12 cellular contexts compared by ENCODE assay signal in genomic region chr2:28407976-28408690, GRCh38. TPM values are rescaled to one million over a fixed set of nuclear protein-coding genes. Genes with fewer than 3 reads are reported as not detected.
DNase-seq lines count a peak whose midpoint lies in the region; ATAC-seq and TF ChIP-seq lines count a peak whose summit lies in the region.
"Had no signal": no experiment of that assay in that cellular context is flagged by ENCODE, and none has a peak within 500 bp of the region (broad histone marks: within the 10 kb centered on the region; RNA-seq: fewer than 3 reads in every experiment).

No MANE protein-coding gene starts in this region.

- intact Hi-C loops in left ventricle myocardium inferior (cut with micrococcal nuclease) (no loop called here), heart left ventricle (cut with DNase I) (loop anchor here in 2 of 10 donors (5.0 to 10.0 kb wide), 3 partner anchors 453 to 706 kb away; partner anchors contain the start of genes BABAM2 (in 1 of the 2) and RBKS (in 1 of the 2)), adrenal gland (cut with DNase I) (loop anchor here (10.0 kb wide), 2 partner anchors 513 to 703 kb away; partner anchors contain the start of genes BABAM2 (in 1 of the 2) and RBKS (in 1 of the 2)), uterus (cut with DNase I; ENCODE audit: low total_unique reads) (no loop called here)

- no peak for TF ChIP-seq CTCF in left ventricle myocardium inferior (IDR thresholded peaks at IDR 0.05; ENCODE audit: borderline replicate concordance)
- TF ChIP-seq CTCF in heart left ventricle (IDR thresholded peaks at IDR 0.05), result no peak
- no peak for TF ChIP-seq CTCF in adrenal gland (IDR thresholded peaks at IDR 0.05)
- no peak for TF ChIP-seq CTCF in uterus (IDR thresholded peaks at IDR 0.05)
- no peak for TF ChIP-seq CTCF in GM13977 (IDR thresholded peaks at IDR 0.05; ENCODE audit: extremely low read depth, insufficient read depth, missing control alignments)

- H3K27ac ChIP-seq in left ventricle myocardium inferior (replicated peaks) (peak overlapping the region; percentile 62), heart left ventricle (peak overlapping the region in 4 of 12 donors; percentile 18 to 87 (median 46)), adrenal gland (peak overlapping the region in 3 of 5 donors; percentile 58 to 100 (median 84)), mucosa of rectum (ENCODE audit: low read depth in 2 of 2, low read length in 2 of 2) (peak overlapping the region; percentile 0 to 20), uterus (peak overlapping the region; percentile 50 to 65)

- H3K4me3 ChIP-seq in left ventricle myocardium inferior (no peak overlapping the region), heart left ventricle (no peak overlapping the region), adrenal gland (no peak overlapping the region), mucosa of rectum (ENCODE audit: low read length in 2 of 2) (no peak overlapping the region), uterus (no peak overlapping the region)
- H3K4me3 ChIP-seq: colonic mucosa had no signal

- peaks cover 67% of the 10 kb centered on the region for H3K4me1 ChIP-seq in left ventricle myocardium inferior
- H3K4me1 ChIP-seq in heart left ventricle, result peaks cover 0 to 96% (median 29%) of the 10 kb centered on the region in 12 donors
- H3K4me1 ChIP-seq in adrenal gland (replicated peaks in 1 of 2), result peaks cover 44 to 76% of the 10 kb centered on the region in 2 donors
- peaks cover 15 to 42% of the 10 kb centered on the region in 2 donors for H3K4me1 ChIP-seq in mucosa of rectum (ENCODE audit: control insufficient read depth in 2 of 2, insufficient read depth in 2 of 2, low read length in 2 of 2)
- peaks cover 38 to 47% of the 10 kb centered on the region in 2 donors for H3K4me1 ChIP-seq in uterus

- H3K9ac ChIP-seq in mucosa of rectum (ENCODE audit: low read depth in 1 of 2, low read length in 2 of 2), result peak overlapping the region in 1 of 2 donors; percentile 8

- H3K9me3 ChIP-seq in left ventricle myocardium inferior (replicated peaks), result no peaks in the 10 kb centered on the region
- H3K9me3 ChIP-seq in heart left ventricle, result no peaks in the 10 kb centered on the region
- H3K9me3 ChIP-seq in adrenal gland (replicated peaks in 1 of 3), result no peaks in the 10 kb centered on the region
- H3K9me3 ChIP-seq in mucosa of rectum (ENCODE audit: control insufficient read depth in 2 of 2, low read length in 2 of 2), result no peaks in the 10 kb centered on the region
- no peaks in the 10 kb centered on the region for H3K9me3 ChIP-seq in uterus
- H3K9me3 ChIP-seq: colonic mucosa had no signal

- in situ Hi-C loops in GM13977 (cut with MboI; ENCODE audit: low pct_unique_long_range_greater_than_20kb, low sequenced_read_pairs, unreplicated experiment), result loop anchor here (25.0 kb wide), 1 partner anchor 646 kb away; the partner anchor contains the start of gene MRPL33

- H3K36me3 ChIP-seq in left ventricle myocardium inferior, result peaks cover 97% of the 10 kb centered on the region
- peaks cover 9 to 100% (median 99%) of the 10 kb centered on the region in 9 donors for H3K36me3 ChIP-seq in heart left ventricle
- H3K36me3 ChIP-seq in adrenal gland (replicated peaks in 1 of 2), result peaks cover 0 to 100% of the 10 kb centered on the region in 2 donors
- peaks cover 87 to 92% of the 10 kb centered on the region in 2 donors for H3K36me3 ChIP-seq in mucosa of rectum (ENCODE audit: control insufficient read depth in 2 of 2, insufficient read depth in 2 of 2, low read length in 2 of 2)
- H3K36me3 ChIP-seq in uterus, result no peaks in the 10 kb centered on the region

- no peak for ATAC-seq in heart left ventricle
- ATAC-seq in GM21515 (IDR thresholded peaks at IDR 0.05; ENCODE audit: unreplicated experiment), result no peak

- DNase-seq in left ventricle myocardium inferior (no peak), heart left ventricle (no peak), adrenal gland (peak in 4 of 7 donors; percentile 18 to 49 (median 29)), uterus (no peak), DMS53 (lab: John Stamatoyannopoulos, UW) (no peak), GM13977 (ENCODE audit: low spot score) (no peak)
- DNase-seq: activated CD4-positive, alpha-beta T cell treated with anti-CD3 and anti-CD28 coated beads, Interleukin-2, amount 50 U/mL, for 4 hours; colonic mucosa; NCI-H2107; stimulated activated CD4-positive, alpha-beta T cell treated with anti-CD3 and anti-CD28 coated beads, Interleukin-12 subunit alpha, Interleukin-12 subunit beta, amount 100 ng/mL, for 4 hours had no signal

- 74 to 88% (median 83%) methylated on average over 5 of the region's 5 CpGs for WGBS in heart left ventricle, 4 donors
- 62 to 76% (median 69%) methylated on average over 5 of the region's 5 CpGs for WGBS in adrenal gland, 4 donors

- H3K27me3 ChIP-seq in left ventricle myocardium inferior (ENCODE audit: low read depth) (no peaks in the 10 kb centered on the region), heart left ventricle (no peaks in the 10 kb centered on the region), adrenal gland (no peaks in the 10 kb centered on the region), mucosa of rectum (ENCODE audit: control insufficient read depth in 2 of 2, insufficient read depth in 2 of 2, low read length in 2 of 2) (no peaks in the 10 kb centered on the region), uterus (no peaks in the 10 kb centered on the region)
- H3K27me3 ChIP-seq: colonic mucosa had no signal

- TF ChIP-seq POLR2A in heart left ventricle (IDR thresholded peaks at IDR 0.05) (no peak), adrenal gland (IDR thresholded peaks at IDR 0.05) (no peak), uterus (IDR thresholded peaks at IDR 0.05) (no peak)

RNA-seq across cellular contexts. Expression of gene FOSL2, which starts 15.5 kb away (rescaled TPM):
- total RNA-seq in left ventricle myocardium inferior (50.2 TPM), heart left ventricle (100 to 1,000 TPM in 2 of 9 donors, 10 to 100 TPM in 7; 26.2 to 144 (median 50.2) TPM), adrenal gland (100 to 1,000 TPM; 392 to 760 (median 431) TPM), uterus (100 to 1,000 TPM in 1 of 4 donors, 10 to 100 TPM in 3; 39.8 to 134 (median 58.7) TPM)
- polyA plus RNA-seq in heart left ventricle (10 to 100 TPM; 15.2 to 66.2 TPM), adrenal gland (100 to 1,000 TPM in 1 of 3 donors, 10 to 100 TPM in 2; 83.3 to 143 (median 92.8) TPM)

Comparison
In these comparisons a context has a peak if more than half of its experiments do, and no peak if none do; other contexts are left out.
1. DNase-seq: peak in adrenal gland (4 of 7); none in left ventricle myocardium inferior (single experiment), heart left ventricle (0 of 5), uterus (0 of 2), DMS53 (single experiment) and GM13977 (single experiment).
2. intact Hi-C loops: an anchor here in adrenal gland (10.0 kb wide); none called in left ventricle myocardium inferior and uterus.